1 cellular context compared by ENCODE assay signal in the genomic region with DNA sequence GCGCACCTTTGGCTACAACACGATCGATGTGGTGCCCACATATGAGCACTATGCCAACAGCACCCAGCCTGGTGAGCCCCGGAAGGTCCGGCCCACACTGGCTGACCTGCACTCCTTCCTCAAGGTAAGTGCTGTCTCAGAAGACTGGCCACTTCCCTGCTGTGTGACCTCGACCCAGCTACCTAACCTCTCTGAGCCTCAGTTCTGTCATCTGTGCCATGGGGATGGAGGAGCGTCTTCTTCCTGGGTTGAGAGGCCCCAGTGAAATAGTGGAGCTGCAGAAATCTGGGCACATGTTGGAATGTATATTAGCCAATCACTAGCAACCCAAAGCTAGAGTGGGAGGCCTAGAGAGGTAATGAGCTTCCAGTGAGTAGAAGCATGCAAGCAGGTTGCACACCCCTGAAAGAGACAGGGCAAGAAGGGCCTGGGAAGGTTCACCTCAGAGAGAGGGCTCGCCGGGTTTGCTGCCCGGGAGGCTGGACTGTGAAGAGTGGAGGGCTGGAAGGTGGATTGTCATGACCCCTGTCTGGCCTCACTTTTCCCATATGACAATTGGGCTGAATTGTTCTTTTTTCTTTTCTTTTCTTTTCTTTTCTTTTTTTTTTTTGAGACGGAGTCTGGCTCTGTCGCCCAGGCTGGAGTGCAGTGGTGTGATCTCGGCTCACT.
TF ChIP-seq lines count a peak whose summit lies in the region.

No MANE protein-coding gene starts in this region.

TF ChIP-seq in K562, 482 proteins besides CTCF, POLR2A, EP300 and RAD21:
- TF ChIP-seq ADNP (tag; IDR thresholded peaks at IDR 0.05) (0 out of 2 replicates have a peak, but pooled peaks have one; percentile 19), PTBP1 (IDR thresholded peaks at IDR 0.05; ENCODE audit: low read depth, low read length) (0 out of 2 replicates have a peak, but pooled peaks have one; percentile 50), RBM25 (IDR thresholded peaks at IDR 0.05; ENCODE audit: low read depth, low read length, severe bottlenecking) (peak; percentile 64), CBX1 (IDR thresholded peaks at IDR 0.05; ENCODE audit: low read depth) (peak; percentile 63; the same call in 1 of the 2 replicates), ZFP36 (IDR thresholded peaks at IDR 0.05; ENCODE audit: low read depth, low read length, partially characterized antibody) (peak; percentile 75), ZKSCAN8 (CRISPR knock-in tag; IDR thresholded peaks at IDR 0.05) (no peak), KDM1A (IDR thresholded peaks at IDR 0.05) (0 out of 4 replicates have a peak, but pooled peaks have one; percentile 22 to 33), BCOR (IDR thresholded peaks at IDR 0.05) (peak; percentile 56; the same call in 1 of the 2 replicates)
- TF ChIP-seq, protein P1, sequence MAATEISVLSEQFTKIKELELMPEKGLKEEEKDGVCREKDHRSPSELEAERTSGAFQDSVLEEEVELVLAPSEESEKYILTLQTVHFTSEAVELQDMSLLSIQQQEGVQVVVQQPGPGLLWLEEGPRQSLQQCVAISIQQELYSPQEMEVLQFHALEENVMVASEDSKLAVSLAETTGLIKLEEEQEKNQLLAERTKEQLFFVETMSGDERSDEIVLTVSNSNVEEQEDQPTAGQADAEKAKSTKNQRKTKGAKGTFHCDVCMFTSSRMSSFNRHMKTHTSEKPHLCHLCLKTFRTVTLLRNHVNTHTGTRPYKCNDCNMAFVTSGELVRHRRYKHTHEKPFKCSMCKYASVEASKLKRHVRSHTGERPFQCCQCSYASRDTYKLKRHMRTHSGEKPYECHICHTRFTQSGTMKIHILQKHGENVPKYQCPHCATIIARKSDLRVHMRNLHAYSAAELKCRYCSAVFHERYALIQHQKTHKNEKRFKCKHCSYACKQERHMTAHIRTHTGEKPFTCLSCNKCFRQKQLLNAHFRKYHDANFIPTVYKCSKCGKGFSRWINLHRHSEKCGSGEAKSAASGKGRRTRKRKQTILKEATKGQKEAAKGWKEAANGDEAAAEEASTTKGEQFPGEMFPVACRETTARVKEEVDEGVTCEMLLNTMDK (IDR thresholded peaks at IDR 0.05; ENCODE audit: borderline replicate concordance, insufficient read depth, low read depth, low read length, poor library complexity, severe bottlenecking), result no peak
